8 cellular contexts compared by ENCODE assay signal in genomic region chr16:46973457-46974324, GRCh38. TPM values are rescaled to one million over a fixed set of nuclear protein-coding genes. Genes with fewer than 3 reads are reported as not detected.
DNase-seq lines count a peak whose midpoint lies in the region; FAIRE-seq and TF ChIP-seq lines count a peak whose summit lies in the region.

Gene DNAJA2 (minus strand): TSS chr16:46973674. CDS start chr16:46973572, 102 bp downstream.

- no peaks in the 10 kb centered on the region for H3K27me3 Mint-ChIP-seq in H9 (ENCODE audit: low read depth)

- no peak within 1 kb of the TSS for H2BK120ac ChIP-seq in H9 (ENCODE audit: low read depth, low read length, poor library complexity, severe bottlenecking)

- no peak within 1 kb of the TSS for H4K91ac ChIP-seq in H9 (ENCODE audit: insufficient read length, low read depth, low read length)

- H3K4me3 ChIP-seq in MG63 (peak within 1 kb of the TSS; percentile 95), SJCRH30 (peak within 1 kb of the TSS; percentile 91), neuron (ENCODE audit: low read length) (peak within 1 kb of the TSS; percentile 94)

- peak within 1 kb of the TSS; percentile 83 for H3K18ac ChIP-seq in H9 (ENCODE audit: insufficient read length, low read depth, low read length)

- H2BK15ac ChIP-seq in H9 (ENCODE audit: low read depth, low read length) = no peak within 1 kb of the TSS

- no peaks in the 10 kb centered on the region for H3K9me3 ChIP-seq in H9 (ENCODE audit: control insufficient read depth, low read depth, low read length)
- H3K9me3 ChIP-seq in MG63 = no peaks in the 10 kb centered on the region
- H3K9me3 ChIP-seq in SJCRH30 (replicated peaks) = no peaks in the 10 kb centered on the region
- no peaks in the 10 kb centered on the region for H3K9me3 ChIP-seq in neuron (ENCODE audit: low read length)

- no peak within 1 kb of the TSS for H2BK20ac ChIP-seq in H9 (ENCODE audit: low read depth, low read length, poor library complexity, severe bottlenecking)

- H3K4me3 Mint-ChIP-seq in H9 = peak within 1 kb of the TSS; percentile 91 to 93

- H3K36me3 ChIP-seq in MG63 (peaks cover 35% of the 10 kb centered on the region), SJCRH30 (peaks cover 21% of the 10 kb centered on the region), neuron (ENCODE audit: insufficient read depth, low read length) (peaks cover 11% of the 10 kb centered on the region)

- H3K4me1 Mint-ChIP-seq in H9 = peaks cover 38 to 43% of the 10 kb centered on the region in 2 experiments

- DNase-seq in H9 (peak; percentile 88), MG63 (peak; percentile 94), SJCRH30 (peak; percentile 90 to 92), foreskin melanocyte (peak; percentile 80), stromal cell of bone marrow (ENCODE audit: low read depth) (peak; percentile 66)
- peak; percentile 88 for DNase-seq in activated gamma-delta T cell treated with anti-CD3 and anti-CD28 coated beads, Interleukin-2, amount 50 U/mL, for 16 hours (ENCODE audit: low read depth)

- H2AFZ ChIP-seq in H9 (ENCODE audit: low read length) = no peak within 1 kb of the TSS
- H2AFZ ChIP-seq in neuron (ENCODE audit: low read depth, low read length) = peak within 1 kb of the TSS; percentile 63

- H3K4me2 ChIP-seq in H9 (ENCODE audit: insufficient read depth, insufficient read length, low read length) = peak within 1 kb of the TSS; percentile 97

- no peak within 1 kb of the TSS for H2BK5ac ChIP-seq in H9 (ENCODE audit: insufficient read length, low read length)

- no peak within 1 kb of the TSS for H2BK12ac ChIP-seq in H9 (ENCODE audit: insufficient read length, low read depth, low read length)

- peaks cover 15% of the 10 kb centered on the region; the same call in 1 of the 2 replicates for H3K79me2 ChIP-seq in H9 (ENCODE audit: insufficient read depth, low read length)

- no peak within 1 kb of the TSS for H3T11ph ChIP-seq in H9 (ENCODE audit: low read length)

- no CpG with 5 or more reads among the region's 68 CpGs for WGBS in H9 (ENCODE audit: extremely low coverage, insufficient read length, low lambda C conversion rate)

- no peak for TF ChIP-seq CTCF in H9 (conservative IDR thresholded peaks at IDR 0.05)

- H3K36me3 Mint-ChIP-seq in H9 (ENCODE audit: insufficient read depth in 1 of 3, low read depth in 3 of 3) = peaks cover 22 to 35% (median 30%) of the 10 kb centered on the region in 3 experiments

- H3K27me3 ChIP-seq in H9 (ENCODE audit: insufficient read depth, low read length) (no peaks in the 10 kb centered on the region), MG63 (no peaks in the 10 kb centered on the region), SJCRH30 (no peaks in the 10 kb centered on the region), neuron (ENCODE audit: insufficient read depth, low read length) (no peaks in the 10 kb centered on the region)

- no peak within 1 kb of the TSS; the same call in 1 of the 2 replicates for H3K4ac ChIP-seq in H9 (ENCODE audit: low read depth, low read length)

- H3K23me2 ChIP-seq in H9 (ENCODE audit: insufficient read length, low read depth, low read length, poor library complexity, severe bottlenecking) = peaks cover 8% of the 10 kb centered on the region

- H3K9ac ChIP-seq in H9 (ENCODE audit: extremely low read depth, insufficient read length, low read length) = peak within 1 kb of the TSS; percentile 86

- H4K20me1 ChIP-seq in H9 (ENCODE audit: control insufficient read depth, insufficient read depth, insufficient read length) = no peaks in the 10 kb centered on the region

- peak within 1 kb of the TSS; percentile 93 for H3K14ac ChIP-seq in H9 (ENCODE audit: insufficient read depth, low read length)

- H3K23ac ChIP-seq in H9 (ENCODE audit: insufficient read length, low read depth, low read length) = no peak within 1 kb of the TSS

- peak; percentile 40 for FAIRE-seq in G401.6 (lab: Jason Lieb, UNC)

- H3K4me1 ChIP-seq in H9 (ENCODE audit: insufficient read depth, low read length) (peaks cover 2% of the 10 kb centered on the region), SJCRH30 (no peaks in the 10 kb centered on the region; the same call in 1 of the 2 replicates), neuron (ENCODE audit: insufficient read depth, low read length) (peaks cover 44% of the 10 kb centered on the region)

- no peaks in the 10 kb centered on the region for H3K79me1 ChIP-seq in H9 (ENCODE audit: insufficient read depth, low read depth, low read length, poor library complexity, severe bottlenecking)

- peak within 1 kb of the TSS; percentile 32 for H3K27ac ChIP-seq in H9 (ENCODE audit: insufficient read length, low read depth, low read length)
- H3K27ac ChIP-seq in SJCRH30 = peak within 1 kb of the TSS; percentile 76

- no peak within 1 kb of the TSS for H3K56ac ChIP-seq in H9 (ENCODE audit: insufficient read length, low read depth, low read length)

- H4K8ac ChIP-seq in H9 (replicated peaks; ENCODE audit: insufficient read length, low read depth, low read length) = no peak within 1 kb of the TSS

- H4K5ac ChIP-seq in H9 (ENCODE audit: insufficient read length, low read depth, low read length) = peak within 1 kb of the TSS; percentile 15

- H2AK5ac ChIP-seq in H9 (ENCODE audit: insufficient read length, low read length) = no peak within 1 kb of the TSS

- no peaks in the 10 kb centered on the region; a peak in 1 of 5 replicates for H3K9me3 Mint-ChIP-seq in H9

- H3K27ac Mint-ChIP-seq in H9 = peak within 1 kb of the TSS; percentile 97 to 98 (median 98)

RNA-seq across cellular contexts. Expression of gene DNAJA2, which starts in this region (rescaled TPM):
- 102 and 107 TPM in 2 replicates for total RNA-seq in H9 (2021)
- total RNA-seq in MG63 (2014; rRNA removed; shearing (Covaris generic); ENCODE audit: low replicate concordance) = 196 and 281 TPM in 2 replicates
- 86.4 and 90.9 TPM in 2 replicates for total RNA-seq in SJCRH30 (2014; rRNA removed; shearing (Covaris generic))

Comparison
In these comparisons a context has a peak if more than half of its experiments do, and no peak if none do; other contexts are left out.
1. Peak in every context shown above with its lines: DNase-seq, H3K4me3 ChIP-seq and H3K27ac ChIP-seq.